ENCODE assay signal across 12 cellular contexts in the genomic region with DNA sequence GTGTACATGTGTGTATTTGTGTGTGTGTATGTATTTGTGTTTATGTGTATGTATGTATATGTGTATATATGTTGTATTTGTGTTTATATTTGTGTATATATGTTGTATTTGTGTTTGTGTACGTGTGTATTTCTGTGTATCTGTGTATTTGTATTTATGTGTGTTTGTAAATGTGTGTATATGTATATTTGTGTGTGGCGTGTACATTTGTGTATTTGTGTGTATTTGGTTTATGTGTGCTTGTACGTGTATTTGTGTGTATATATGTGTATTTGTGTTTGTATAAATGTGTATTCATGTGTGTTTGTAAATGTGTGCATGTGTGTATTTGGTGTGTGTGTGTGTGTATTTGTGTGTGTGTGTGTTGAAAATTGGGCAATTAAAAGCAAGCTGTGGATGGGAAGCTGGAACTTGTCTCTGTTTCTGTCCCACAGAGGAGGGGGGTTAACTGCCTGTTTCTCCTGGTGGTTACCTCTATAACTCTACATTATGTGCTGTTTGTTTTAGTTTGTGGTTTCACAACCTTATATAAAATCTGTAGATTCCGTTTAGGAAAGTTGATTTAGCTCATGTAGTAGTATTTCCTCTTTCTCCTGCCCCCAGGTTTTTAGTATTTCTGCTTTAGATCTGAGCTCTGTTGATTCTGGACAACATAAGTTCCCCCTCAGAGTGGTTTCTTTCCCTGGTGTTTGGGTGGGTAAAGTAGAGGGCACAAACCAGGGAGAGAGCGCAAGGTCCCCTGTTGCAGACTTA. TPM values are rescaled to one million over a fixed set of nuclear protein-coding genes. Genes with fewer than 3 reads are reported as not detected.
A peak's percentile ranks its signal among the peaks of the same experiment; 100 is the strongest.
DNase-seq lines count a peak whose midpoint lies in the region; ATAC-seq and TF ChIP-seq lines count a peak whose summit lies in the region.
"Had no signal": no experiment of that assay in that cellular context is flagged by ENCODE, and none has a peak within 500 bp of the region (broad histone marks: within the 10 kb centered on the region; RNA-seq: fewer than 3 reads in every experiment).

No MANE protein-coding gene starts in this region.

- no peak overlapping the region for H3K4me3 Mint-ChIP-seq in activated T-helper 2 cell treated with anti-CD3 and anti-CD28 coated beads, Interferon-gamma antibody, Interleukin-2, Interleukin-4, amounts not matched to agents 10 μg/mL and 5 μg/mL and 100 μg/mL, durations not matched to agents 14 hours and 24 hours and 36 hours (ENCODE audit: low read depth)
- H3K4me3 Mint-ChIP-seq in memory B cell, result no peak overlapping the region
- H3K4me3 Mint-ChIP-seq: CD14-positive monocyte had no signal

- H3K27ac ChIP-seq in C4-2B, result peak overlapping the region; percentile 62
- H3K27ac ChIP-seq in HEK293 (ENCODE audit: extremely low read depth, low read depth, low read length), result no peak overlapping the region

- CTCF ChIA-PET in HEK293 (lab: Yijun Ruan, JAX), result interaction anchor here (0.9 to 1.1 kb wide), 2 partner anchors 24 to 97 kb away, joined by 3 to 4 read pairs; no protein-coding TSS in a partner anchor

- POLR2A ChIA-PET in HEK293 (lab: Yijun Ruan, JAX), result no interaction called here

- H3K4me1 ChIP-seq in HEK293 (ENCODE audit: control insufficient read depth, insufficient read depth, low read length), result no peaks in the 10 kb centered on the region

- no peaks in the 10 kb centered on the region for H3K27me3 Mint-ChIP-seq in activated T-helper 2 cell treated with anti-CD3 and anti-CD28 coated beads, Interferon-gamma antibody, Interleukin-2, Interleukin-4, amounts not matched to agents 10 μg/mL and 5 μg/mL and 100 μg/mL, durations not matched to agents 14 hours and 24 hours and 36 hours (ENCODE audit: low read depth)
- H3K27me3 Mint-ChIP-seq in memory B cell, result no peaks in the 10 kb centered on the region

- ATAC-seq in memory B cell (ENCODE audit: low read depth) (no peak), HG02642 (IDR thresholded peaks at IDR 0.05; ENCODE audit: poor library complexity, unreplicated experiment) (no peak), HG02623 (IDR thresholded peaks at IDR 0.05; ENCODE audit: unreplicated experiment) (no peak)

- H3K9me3 Mint-ChIP-seq in activated T-helper 2 cell treated with anti-CD3 and anti-CD28 coated beads, Interferon-gamma antibody, Interleukin-2, Interleukin-4, amounts not matched to agents 10 μg/mL and 5 μg/mL and 100 μg/mL, durations not matched to agents 14 hours and 24 hours and 36 hours, result peaks cover 4% of the 10 kb centered on the region
- H3K9me3 Mint-ChIP-seq in memory B cell, result no peaks in the 10 kb centered on the region

- intact Hi-C loops in activated T-helper 2 cell treated with anti-CD3 and anti-CD28 coated beads, Interferon-gamma antibody, Interleukin-2, Interleukin-4, amounts not matched to agents 10 μg/mL and 5 μg/mL and 100 μg/mL, durations not matched to agents 14 hours and 24 hours and 36 hours (cut with micrococcal nuclease), result no loop called here

- no peak overlapping the region for H3K4me3 ChIP-seq in HEK293 (ENCODE audit: low read depth, low read length)
- no peak overlapping the region for H3K4me3 ChIP-seq in foreskin fibroblast (ENCODE audit: low read depth in 1 of 2, low read length in 2 of 2)
- H3K4me3 ChIP-seq: dorsolateral prefrontal cortex had no signal

- peaks cover 8% of the 10 kb centered on the region for H3K36me3 Mint-ChIP-seq in activated T-helper 2 cell treated with anti-CD3 and anti-CD28 coated beads, Interferon-gamma antibody, Interleukin-2, Interleukin-4, amounts not matched to agents 10 μg/mL and 5 μg/mL and 100 μg/mL, durations not matched to agents 14 hours and 24 hours and 36 hours (ENCODE audit: low read depth)
- peaks cover 8% of the 10 kb centered on the region for H3K36me3 Mint-ChIP-seq in memory B cell

- peak overlapping the region; percentile 0 for H3K27ac Mint-ChIP-seq in activated T-helper 2 cell treated with anti-CD3 and anti-CD28 coated beads, Interferon-gamma antibody, Interleukin-2, Interleukin-4, amounts not matched to agents 10 μg/mL and 5 μg/mL and 100 μg/mL, durations not matched to agents 14 hours and 24 hours and 36 hours
- H3K27ac Mint-ChIP-seq in memory B cell, result peak overlapping the region; percentile 89

- peaks cover 0 to 29% of the 10 kb centered on the region in 2 experiments; a peak in 1 of 3 replicates for H3K36me3 ChIP-seq in HEK293 (ENCODE audit: control insufficient read depth in 2 of 2, insufficient read depth in 1 of 2, low read length in 2 of 2)

- no peaks in the 10 kb centered on the region for H3K9me3 ChIP-seq in HEK293 (ENCODE audit: control insufficient read depth, insufficient read depth, low read depth, low read length)

- TF ChIP-seq CTCF in C4-2B (conservative IDR thresholded peaks at IDR 0.05) (no peak), HEK293 (tag by site-specific recombination; IDR thresholded peaks at IDR 0.05) (no peak), foreskin fibroblast (IDR thresholded peaks at IDR 0.05; ENCODE audit: low read depth, low read length) (no peak)

- peaks cover 5% of the 10 kb centered on the region for H3K4me1 Mint-ChIP-seq in activated T-helper 2 cell treated with anti-CD3 and anti-CD28 coated beads, Interferon-gamma antibody, Interleukin-2, Interleukin-4, amounts not matched to agents 10 μg/mL and 5 μg/mL and 100 μg/mL, durations not matched to agents 14 hours and 24 hours and 36 hours (ENCODE audit: low read depth)
- peaks cover 29% of the 10 kb centered on the region for H3K4me1 Mint-ChIP-seq in memory B cell

- no peak for DNase-seq in activated T-helper 2 cell treated with anti-CD3 and anti-CD28 coated beads, Interferon-gamma antibody, Interleukin-2, Interleukin-4, amounts not matched to agents 10 μg/mL and 5 μg/mL and 100 μg/mL, durations not matched to agents 14 hours and 24 hours and 36 hours (ENCODE audit: low spot score)
- no peak for DNase-seq in memory B cell (ENCODE audit: low spot score in 2 of 2)
- no peak for DNase-seq in GM03348 (ENCODE audit: low spot score)
- no peak for DNase-seq in foreskin fibroblast
- DNase-seq: activated CD8-positive, alpha-beta memory T cell treated with anti-CD3 and anti-CD28 coated beads for 24 hours; NCI-H1048 had no signal

TF ChIP-seq in HEK293, 187 proteins besides CTCF, POLR2A, EP300 and RAD21:
- TF ChIP-seq ZNF473 (tag by site-specific recombination; IDR thresholded peaks at IDR 0.05), result no peak
- TF ChIP-seq, protein P1, sequence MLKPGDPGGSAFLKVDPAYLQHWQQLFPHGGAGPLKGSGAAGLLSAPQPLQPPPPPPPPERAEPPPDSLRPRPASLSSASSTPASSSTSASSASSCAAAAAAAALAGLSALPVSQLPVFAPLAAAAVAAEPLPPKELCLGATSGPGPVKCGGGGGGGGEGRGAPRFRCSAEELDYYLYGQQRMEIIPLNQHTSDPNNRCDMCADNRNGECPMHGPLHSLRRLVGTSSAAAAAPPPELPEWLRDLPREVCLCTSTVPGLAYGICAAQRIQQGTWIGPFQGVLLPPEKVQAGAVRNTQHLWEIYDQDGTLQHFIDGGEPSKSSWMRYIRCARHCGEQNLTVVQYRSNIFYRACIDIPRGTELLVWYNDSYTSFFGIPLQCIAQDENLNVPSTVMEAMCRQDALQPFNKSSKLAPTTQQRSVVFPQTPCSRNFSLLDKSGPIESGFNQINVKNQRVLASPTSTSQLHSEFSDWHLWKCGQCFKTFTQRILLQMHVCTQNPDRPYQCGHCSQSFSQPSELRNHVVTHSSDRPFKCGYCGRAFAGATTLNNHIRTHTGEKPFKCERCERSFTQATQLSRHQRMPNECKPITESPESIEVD (tag by site-specific recombination; IDR thresholded peaks at IDR 0.05), result 0 out of 2 replicates have a peak, but pooled peaks have one; percentile 24
- TF ChIP-seq, protein P2, sequence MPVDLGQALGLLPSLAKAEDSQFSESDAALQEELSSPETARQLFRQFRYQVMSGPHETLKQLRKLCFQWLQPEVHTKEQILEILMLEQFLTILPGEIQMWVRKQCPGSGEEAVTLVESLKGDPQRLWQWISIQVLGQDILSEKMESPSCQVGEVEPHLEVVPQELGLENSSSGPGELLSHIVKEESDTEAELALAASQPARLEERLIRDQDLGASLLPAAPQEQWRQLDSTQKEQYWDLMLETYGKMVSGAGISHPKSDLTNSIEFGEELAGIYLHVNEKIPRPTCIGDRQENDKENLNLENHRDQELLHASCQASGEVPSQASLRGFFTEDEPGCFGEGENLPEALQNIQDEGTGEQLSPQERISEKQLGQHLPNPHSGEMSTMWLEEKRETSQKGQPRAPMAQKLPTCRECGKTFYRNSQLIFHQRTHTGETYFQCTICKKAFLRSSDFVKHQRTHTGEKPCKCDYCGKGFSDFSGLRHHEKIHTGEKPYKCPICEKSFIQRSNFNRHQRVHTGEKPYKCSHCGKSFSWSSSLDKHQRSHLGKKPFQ (tag by site-specific recombination; IDR thresholded peaks at IDR 0.05), result 0 out of 2 replicates have a peak, but pooled peaks have one; percentile 10
- TF ChIP-seq, protein P3, sequence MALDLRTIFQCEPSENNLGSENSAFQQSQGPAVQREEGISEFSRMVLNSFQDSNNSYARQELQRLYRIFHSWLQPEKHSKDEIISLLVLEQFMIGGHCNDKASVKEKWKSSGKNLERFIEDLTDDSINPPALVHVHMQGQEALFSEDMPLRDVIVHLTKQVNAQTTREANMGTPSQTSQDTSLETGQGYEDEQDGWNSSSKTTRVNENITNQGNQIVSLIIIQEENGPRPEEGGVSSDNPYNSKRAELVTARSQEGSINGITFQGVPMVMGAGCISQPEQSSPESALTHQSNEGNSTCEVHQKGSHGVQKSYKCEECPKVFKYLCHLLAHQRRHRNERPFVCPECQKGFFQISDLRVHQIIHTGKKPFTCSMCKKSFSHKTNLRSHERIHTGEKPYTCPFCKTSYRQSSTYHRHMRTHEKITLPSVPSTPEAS (tag by site-specific recombination; IDR thresholded peaks at IDR 0.05), result peak; percentile 81

RNA-seq across cellular contexts. Expression of a gene that starts 28.9 kb away (rescaled TPM):
- 61.3 and 63.2 TPM in 2 replicates for total RNA-seq in activated T-helper 2 cell treated with anti-CD3 and anti-CD28 coated beads, Interferon-gamma antibody, Interleukin-2, Interleukin-4, amounts not matched to agents 10 μg/mL and 5 μg/mL and 100 μg/mL, durations not matched to agents 14 hours and 24 hours and 36 hours

RNA-seq across cellular contexts. Expression of a gene that starts 44.0 kb away (rescaled TPM):
- total RNA-seq in activated T-helper 2 cell treated with anti-CD3 and anti-CD28 coated beads, Interferon-gamma antibody, Interleukin-2, Interleukin-4, amounts not matched to agents 10 μg/mL and 5 μg/mL and 100 μg/mL, durations not matched to agents 14 hours and 24 hours and 36 hours, result 89.0 and 96.0 TPM in 2 replicates
